Comparison of ENCODE assay signal across 9 cellular contexts in genomic region chr11:65817312-65817814, GRCh38. TPM values are rescaled to one million over a fixed set of nuclear protein-coding genes. Genes with fewer than 3 reads are reported as not detected.
DNase-seq lines count a peak whose midpoint lies in the region; ATAC-seq, FAIRE-seq and TF ChIP-seq lines count a peak whose summit lies in the region.
"Had no signal": no experiment of that assay in that cellular context is flagged by ENCODE, and none has a peak within 500 bp of the region (broad histone marks: within the 10 kb centered on the region; RNA-seq: fewer than 3 reads in every experiment).

No MANE protein-coding gene starts in this region.

- peak overlapping the region; percentile 72 to 88 (median 83) for H3K27ac Mint-ChIP-seq in CD14-positive monocyte
- peak overlapping the region; percentile 77 for H3K27ac Mint-ChIP-seq in dendritic cell treated with granulocyte-macrophage colony-stimulating factor and Interleukin-4, amounts not matched to agents 40 ng/mL and 50 ng/mL, for 4 days
- H3K27ac Mint-ChIP-seq in nephron progenitor cell = no peak overlapping the region

- no peak overlapping the region for H3K56ac ChIP-seq in mesendoderm (ENCODE audit: low read length)

- H2AK5ac ChIP-seq in mesendoderm (ENCODE audit: low read length) = no peak overlapping the region

- ATAC-seq in GM18858 (IDR thresholded peaks at IDR 0.05; ENCODE audit: unreplicated experiment) = no peak
- no peak for ATAC-seq in HG03439 (IDR thresholded peaks at IDR 0.05; ENCODE audit: unreplicated experiment)

- H3K79me1 ChIP-seq in mesendoderm (ENCODE audit: low read length) = no peaks in the 10 kb centered on the region

- H2AFZ ChIP-seq in Loucy (ENCODE audit: low read length) = peak overlapping the region; percentile 87

- no peak overlapping the region for H3K23ac ChIP-seq in mesendoderm (ENCODE audit: low read length)

- peak overlapping the region; percentile 87 for H3K4me2 ChIP-seq in Loucy (ENCODE audit: low read depth, low read length, poor library complexity, severe bottlenecking)
- no peak overlapping the region for H3K4me2 ChIP-seq in mesendoderm (ENCODE audit: low read length)

- peaks cover 13% of the 10 kb centered on the region; the same call in 1 of the 2 replicates for H3K79me2 ChIP-seq in Loucy (ENCODE audit: insufficient read depth, low read length)
- no peaks in the 10 kb centered on the region for H3K79me2 ChIP-seq in mesendoderm (ENCODE audit: control insufficient read depth, insufficient read depth, low read length)

- H3K36me3 ChIP-seq in Loucy (ENCODE audit: insufficient read depth, low read length) = no peaks in the 10 kb centered on the region
- no peaks in the 10 kb centered on the region for H3K36me3 ChIP-seq in mesendoderm (ENCODE audit: control insufficient read depth, insufficient read depth, low read length)

- WGBS in mesendoderm (ENCODE audit: extremely low coverage, insufficient coverage, low lambda C conversion rate) = no CpG with 5 or more reads among the region's 5 CpGs

- peaks cover 13 to 18% of the 10 kb centered on the region in 2 donors for H3K36me3 Mint-ChIP-seq in CD14-positive monocyte
- peaks cover 20% of the 10 kb centered on the region for H3K36me3 Mint-ChIP-seq in dendritic cell treated with granulocyte-macrophage colony-stimulating factor and Interleukin-4, amounts not matched to agents 40 ng/mL and 50 ng/mL, for 4 days (ENCODE audit: low read depth)
- peaks cover 11% of the 10 kb centered on the region for H3K36me3 Mint-ChIP-seq in nephron progenitor cell (ENCODE audit: low read depth)

- no peaks in the 10 kb centered on the region for H4K20me1 ChIP-seq in Loucy (ENCODE audit: insufficient read depth, low read length, poor library complexity, severe bottlenecking)

- intact Hi-C loops in CD14-positive monocyte (cut with micrococcal nuclease) = loop anchor here (1.0 to 10.0 kb wide), 4 partner anchors 35 to 193 kb away; partner anchors contain the start of gene AP5B1 (in 2 of the 2)
- intact Hi-C loops in dendritic cell treated with granulocyte-macrophage colony-stimulating factor and Interleukin-4, amounts not matched to agents 40 ng/mL and 50 ng/mL, for 4 days (cut with micrococcal nuclease) = no loop called here

- peaks cover 4% of the 10 kb centered on the region; the same call in 1 of the 2 replicates for H3F3A ChIP-seq in Loucy (ENCODE audit: low read depth)

- FAIRE-seq in frontal cortex (lab: Jason Lieb, UNC) = no peak
- FAIRE-seq: colon had no signal

- H3K4me3 ChIP-seq in Loucy (ENCODE audit: low read length, poor library complexity, severe bottlenecking) = peak overlapping the region; percentile 77
- H3K4me3 ChIP-seq in mesendoderm (ENCODE audit: low read length) = no peak overlapping the region

- peaks cover 0 to 1% (median 0%) of the 10 kb centered on the region in 3 donors for H3K27me3 Mint-ChIP-seq in CD14-positive monocyte (ENCODE audit: low read depth in 3 of 3)
- peaks cover 3% of the 10 kb centered on the region for H3K27me3 Mint-ChIP-seq in dendritic cell treated with granulocyte-macrophage colony-stimulating factor and Interleukin-4, amounts not matched to agents 40 ng/mL and 50 ng/mL, for 4 days
- peaks cover 28% of the 10 kb centered on the region for H3K27me3 Mint-ChIP-seq in nephron progenitor cell (ENCODE audit: low read depth, poor library complexity)

- H3K4me1 ChIP-seq in Loucy (ENCODE audit: insufficient read depth, low read length, poor library complexity, severe bottlenecking) (peaks cover 13% of the 10 kb centered on the region), mesendoderm (ENCODE audit: control insufficient read depth, low read depth, low read length) (no peaks in the 10 kb centered on the region)

- H2BK120ac ChIP-seq in mesendoderm (ENCODE audit: low read depth, low read length) = no peak overlapping the region

- TF ChIP-seq CTCF in CD14-positive monocyte (IDR thresholded peaks at IDR 0.05) (no peak), Loucy (conservative IDR thresholded peaks at IDR 0.05; ENCODE audit: low read length) (no peak), nephron progenitor cell (IDR thresholded peaks at IDR 0.05) (no peak)

- H3K18ac ChIP-seq in mesendoderm (ENCODE audit: low read length) = no peak overlapping the region

- no peaks in the 10 kb centered on the region for H3K27me3 ChIP-seq in Loucy (ENCODE audit: insufficient read depth, low read length, poor library complexity, severe bottlenecking)
- H3K27me3 ChIP-seq in mesendoderm (ENCODE audit: insufficient read depth, low read length, poor library complexity) = no peaks in the 10 kb centered on the region

- H3K4me3 Mint-ChIP-seq in CD14-positive monocyte (peak overlapping the region; percentile 74 to 87), nephron progenitor cell (peak overlapping the region; percentile 87)
- H3K4me3 Mint-ChIP-seq in dendritic cell treated with granulocyte-macrophage colony-stimulating factor and Interleukin-4, amounts not matched to agents 40 ng/mL and 50 ng/mL, for 4 days = peak overlapping the region; percentile 78

- no peak overlapping the region for H4K8ac ChIP-seq in mesendoderm (ENCODE audit: low read depth, low read length)

- no peak overlapping the region for H2BK5ac ChIP-seq in mesendoderm (ENCODE audit: low read length)

- H3K9me2 ChIP-seq in Loucy (replicated peaks; ENCODE audit: low read depth, low read length) = no peaks in the 10 kb centered on the region

- H3K9me3 ChIP-seq in Loucy (ENCODE audit: insufficient read depth, low read depth, low read length) = no peaks in the 10 kb centered on the region

- no peak overlapping the region for H2BK15ac ChIP-seq in mesendoderm (replicated peaks; ENCODE audit: low read depth)

- H3K9me3 Mint-ChIP-seq in CD14-positive monocyte = peaks cover 0 to 2% (median 0%) of the 10 kb centered on the region in 7 donors
- H3K9me3 Mint-ChIP-seq in dendritic cell treated with granulocyte-macrophage colony-stimulating factor and Interleukin-4, amounts not matched to agents 40 ng/mL and 50 ng/mL, for 4 days = no peaks in the 10 kb centered on the region
- H3K9me3 Mint-ChIP-seq in nephron progenitor cell = no peaks in the 10 kb centered on the region

- H3K9ac ChIP-seq in Loucy (ENCODE audit: low read depth, low read length, poor library complexity, severe bottlenecking) = peak overlapping the region; percentile 77
- no peak overlapping the region for H3K9ac ChIP-seq in mesendoderm (ENCODE audit: low read length)

- no peak overlapping the region for H3K4ac ChIP-seq in mesendoderm (ENCODE audit: low read depth, low read length)

- no peak for DNase-seq in CD14-positive monocyte (ENCODE audit: low spot score)
- no peak for DNase-seq in nephron progenitor cell
- no peak for DNase-seq in frontal cortex (ENCODE audit: low spot score in 2 of 2)
- no peak for DNase-seq in mesendoderm

- H3K27ac ChIP-seq in mesendoderm (ENCODE audit: low read depth, low read length) = no peak overlapping the region

- H3K4me1 Mint-ChIP-seq in CD14-positive monocyte (peaks cover 50% of the 10 kb centered on the region), nephron progenitor cell (peaks cover 33% of the 10 kb centered on the region)
- H3K4me1 Mint-ChIP-seq in dendritic cell treated with granulocyte-macrophage colony-stimulating factor and Interleukin-4, amounts not matched to agents 40 ng/mL and 50 ng/mL, for 4 days (ENCODE audit: low read depth) = peaks cover 48% of the 10 kb centered on the region

- no peak overlapping the region for H4K5ac ChIP-seq in mesendoderm (ENCODE audit: low read length)

RNA-seq across cellular contexts. Expression of gene SNX32, which starts 16.4 kb away (rescaled TPM):
- under 1 TPM; 0.12 to 0.40 TPM for polyA plus RNA-seq in CD14-positive monocyte
- total RNA-seq in frontal cortex = 6.1 TPM
- 0.10 TPM for polyA plus RNA-seq in mesendoderm (2013, experiment 1 of 2)
- polyA plus RNA-seq in mesendoderm (2013, experiment 2 of 2) = 0.08 TPM

RNA-seq across cellular contexts. Expression of gene OVOL1, which starts 30.5 kb away (rescaled TPM):
- polyA plus RNA-seq in CD14-positive monocyte = not detected
- under 0.01 TPM for total RNA-seq in frontal cortex
- 1.7 TPM for polyA plus RNA-seq in mesendoderm (2013, experiment 1 of 2)
- 2.0 TPM for polyA plus RNA-seq in mesendoderm (2013, experiment 2 of 2)

RNA-seq across cellular contexts. Expression of gene AP5B1, which starts 36.6 kb away (rescaled TPM):
- polyA plus RNA-seq in CD14-positive monocyte = 10 to 100 TPM; 35.1 to 46.4 TPM
- total RNA-seq in frontal cortex = 4.1 TPM
- polyA plus RNA-seq in mesendoderm (2013, experiment 1 of 2) = 1.4 TPM
- 1.5 TPM for polyA plus RNA-seq in mesendoderm (2013, experiment 2 of 2)

RNA-seq across cellular contexts. Expression of gene CFL1, which starts 40.6 kb away (rescaled TPM):
- polyA plus RNA-seq in CD14-positive monocyte = 1,000 to 10,000 TPM; 1,889 to 2,233 TPM
- total RNA-seq in frontal cortex = 613 TPM
- 1,253 TPM for polyA plus RNA-seq in mesendoderm (2013, experiment 1 of 2)
- 1,244 TPM for polyA plus RNA-seq in mesendoderm (2013, experiment 2 of 2)

RNA-seq across cellular contexts. Expression of gene MUS81, which starts 42.9 kb away (rescaled TPM):
- 10 to 100 TPM; 15.0 to 16.4 TPM for polyA plus RNA-seq in CD14-positive monocyte
- 42.8 TPM for total RNA-seq in frontal cortex
- polyA plus RNA-seq in mesendoderm (2013, experiment 1 of 2) = 34.0 TPM
- 34.8 TPM for polyA plus RNA-seq in mesendoderm (2013, experiment 2 of 2)
